Comparison of ENCODE assay signal across 18 cellular contexts in the genomic region with DNA sequence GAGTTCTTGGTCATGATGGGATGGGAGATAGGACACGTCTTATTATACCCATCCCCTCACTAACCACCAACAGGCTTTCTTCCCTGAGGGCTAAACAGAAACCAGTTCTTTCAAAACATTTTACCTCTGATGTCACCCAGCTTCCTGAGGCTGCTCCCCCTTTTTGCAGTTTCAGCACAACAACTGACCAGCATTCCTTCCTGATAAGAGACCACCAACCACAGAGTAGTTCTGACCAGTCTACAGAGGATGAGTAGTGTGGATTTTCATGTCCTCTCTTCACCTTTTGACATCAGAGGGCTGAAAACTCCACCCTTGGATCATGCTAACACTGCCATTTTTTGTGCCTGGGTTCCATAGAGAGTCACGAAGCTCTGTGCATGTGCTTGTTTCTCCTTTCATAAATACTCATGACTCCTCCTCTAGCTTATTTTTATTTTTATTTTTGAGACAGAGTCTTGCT.
DNase-seq lines count a peak whose midpoint lies in the region; ATAC-seq lines count a peak whose summit lies in the region.
"Had no signal": no experiment of that assay in that cellular context is flagged by ENCODE, and none has a peak within 500 bp of the region (broad histone marks: within the 10 kb centered on the region; RNA-seq: fewer than 3 reads in every experiment).

No MANE protein-coding gene starts in this region.

- H3K4me3 ChIP-seq in CD4-positive, alpha-beta memory T cell (ENCODE audit: low read length in 2 of 2): no peak overlapping the region
- H3K4me3 ChIP-seq: left ventricle myocardium inferior, tibial artery had no signal

- H3K27ac Mint-ChIP-seq in activated T-helper 17 cell treated with anti-CD3 and anti-CD28 coated beads, Interleukin-2, amount 50 U/mL, for 72 hours: peak overlapping the region; percentile 47
- H3K27ac Mint-ChIP-seq in immature natural killer cell: peak overlapping the region; percentile 30 to 82 (median 68)
- no peak overlapping the region for H3K27ac Mint-ChIP-seq in CD4-positive, alpha-beta memory T cell

- H3K36me3 Mint-ChIP-seq in activated T-helper 17 cell treated with anti-CD3 and anti-CD28 coated beads, Interleukin-2, amount 50 U/mL, for 72 hours (ENCODE audit: low read depth): peaks cover 52% of the 10 kb centered on the region
- H3K36me3 Mint-ChIP-seq in immature natural killer cell: peaks cover 41 to 68% (median 57%) of the 10 kb centered on the region in 3 donors
- peaks cover 34 to 53% of the 10 kb centered on the region in 2 donors for H3K36me3 Mint-ChIP-seq in CD4-positive, alpha-beta memory T cell

- no peak overlapping the region for H3K4me3 Mint-ChIP-seq in activated T-helper 17 cell treated with anti-CD3 and anti-CD28 coated beads, Interleukin-2, amount 50 U/mL, for 72 hours
- H3K4me3 Mint-ChIP-seq in immature natural killer cell: no peak overlapping the region
- no peak overlapping the region for H3K4me3 Mint-ChIP-seq in CD4-positive, alpha-beta memory T cell
- H3K4me3 Mint-ChIP-seq: central memory CD8-positive, alpha-beta T cell; effector memory CD8-positive, alpha-beta T cell had no signal

- H3K36me3 ChIP-seq in CD4-positive, alpha-beta memory T cell (ENCODE audit: insufficient read depth, low read length): no peaks in the 10 kb centered on the region

- H3K27me3 ChIP-seq in CD4-positive, alpha-beta memory T cell (ENCODE audit: insufficient read depth, low read length): no peaks in the 10 kb centered on the region
- H3K27me3 ChIP-seq: tibial artery had no signal

- peaks cover 14% of the 10 kb centered on the region for H3K4me1 Mint-ChIP-seq in activated T-helper 17 cell treated with anti-CD3 and anti-CD28 coated beads, Interleukin-2, amount 50 U/mL, for 72 hours
- H3K4me1 Mint-ChIP-seq in immature natural killer cell: peaks cover 40 to 73% of the 10 kb centered on the region in 2 donors
- peaks cover 17 to 26% (median 17%) of the 10 kb centered on the region in 4 donors for H3K4me1 Mint-ChIP-seq in CD4-positive, alpha-beta memory T cell

- POLR2A ChIA-PET in CD4-positive, alpha-beta memory T cell (lab: Charles Lee; ENCODE audit: partially characterized antibody): interaction anchor here (1.7 kb wide), 1 partner anchor 83 kb away, joined by 7 read pairs; a partner anchor contains a TSS

- intact Hi-C loops in CD4-positive, alpha-beta memory T cell (cut with micrococcal nuclease): no loop called here

- H3K4me1 ChIP-seq in CD4-positive, alpha-beta memory T cell (ENCODE audit: insufficient read depth, low read length): peaks cover 14% of the 10 kb centered on the region
- H3K4me1 ChIP-seq: left ventricle myocardium inferior, tibial artery had no signal

- no peak overlapping the region for H3K27ac ChIP-seq in CD4-positive, alpha-beta memory T cell (ENCODE audit: low read depth, low read length)
- H3K27ac ChIP-seq: left ventricle myocardium inferior, tibial artery had no signal

- no peaks in the 10 kb centered on the region for H3K9me3 ChIP-seq in CD4-positive, alpha-beta memory T cell (ENCODE audit: control insufficient read depth in 1 of 2, low read length in 2 of 2)

- H3K27me3 Mint-ChIP-seq in activated T-helper 17 cell treated with anti-CD3 and anti-CD28 coated beads, Interleukin-2, amount 50 U/mL, for 72 hours: no peaks in the 10 kb centered on the region
- H3K27me3 Mint-ChIP-seq in immature natural killer cell (ENCODE audit: low read depth in 3 of 3): peaks cover 0 to 1% (median 0%) of the 10 kb centered on the region in 3 donors
- no peaks in the 10 kb centered on the region for H3K27me3 Mint-ChIP-seq in CD4-positive, alpha-beta memory T cell
- H3K27me3 Mint-ChIP-seq: central memory CD8-positive, alpha-beta T cell; effector memory CD8-positive, alpha-beta T cell had no signal

- DNase-seq in EL (peak; percentile 83), M059J (ENCODE audit: low read depth) (peak; percentile 98), immature natural killer cell (peak in 1 of 3 donors; percentile 9), amniotic stem cell (lab: John Stamatoyannopoulos, UW) (no peak), GM03348 (ENCODE audit: low spot score) (no peak), CD1c-positive myeloid dendritic cell (ENCODE audit: extremely low spot score) (no peak)
- DNase-seq in CD4-positive, alpha-beta memory T cell: no peak
- DNase-seq: activated CD8-positive, alpha-beta memory T cell treated with anti-CD3 and anti-CD28 coated beads, Interleukin-2, amount 50 U/mL, for 48 hours; activated naive CD4-positive, alpha-beta T cell treated with anti-CD3 and anti-CD28 coated beads, Interleukin-2, amount 50 U/mL, for 16 hours; effector memory CD8-positive, alpha-beta T cell; HCEC 1CT; left ventricle myocardium inferior; NCI-H2081; NCI-H526 treated with DMSO at 0.1 percent for 48 hours; small intestine; tibial artery had no signal

- peaks cover 12% of the 10 kb centered on the region for H3K9me3 Mint-ChIP-seq in activated T-helper 17 cell treated with anti-CD3 and anti-CD28 coated beads, Interleukin-2, amount 50 U/mL, for 72 hours
- peaks cover 0 to 8% (median 1%) of the 10 kb centered on the region in 6 donors for H3K9me3 Mint-ChIP-seq in immature natural killer cell
- peaks cover 0 to 14% (median 8%) of the 10 kb centered on the region in 8 donors for H3K9me3 Mint-ChIP-seq in CD4-positive, alpha-beta memory T cell
- H3K9me3 Mint-ChIP-seq: effector memory CD8-positive, alpha-beta T cell had no signal

- ATAC-seq in activated T-helper 17 cell treated with anti-CD3 and anti-CD28 coated beads, Interleukin-2, amount 50 U/mL, for 72 hours (replicated peaks): peak; percentile 64
- ATAC-seq: effector memory CD8-positive, alpha-beta T cell had no signal

- CTCF ChIA-PET in CD4-positive, alpha-beta memory T cell (lab: Charles Lee; ENCODE audit: partially characterized antibody): interaction anchor here (0.8 to 4.8 kb wide), 8 partner anchors 8 to 395 kb away, joined by 3 to 41 read pairs (median 3); no protein-coding TSS in a partner anchor

Comparison
In these comparisons a context has a peak if more than half of its experiments do, and no peak if none do; other contexts are left out.
1. DNase-seq: peak in EL (single experiment) and M059J (single experiment); none in amniotic stem cell (single experiment), GM03348 (single experiment), CD4-positive, alpha-beta memory T cell (0 of 5) and CD1c-positive myeloid dendritic cell (single experiment).
2. H3K27ac Mint-ChIP-seq: peak in activated T-helper 17 cell treated with anti-CD3 and anti-CD28 coated beads, Interleukin-2, amount 50 U/mL, for 72 hours (single experiment) and immature natural killer cell (6 of 6); none in CD4-positive, alpha-beta memory T cell (0 of 7).